Comparison of ENCODE assay signal across 8 cellular contexts in the genomic region with DNA sequence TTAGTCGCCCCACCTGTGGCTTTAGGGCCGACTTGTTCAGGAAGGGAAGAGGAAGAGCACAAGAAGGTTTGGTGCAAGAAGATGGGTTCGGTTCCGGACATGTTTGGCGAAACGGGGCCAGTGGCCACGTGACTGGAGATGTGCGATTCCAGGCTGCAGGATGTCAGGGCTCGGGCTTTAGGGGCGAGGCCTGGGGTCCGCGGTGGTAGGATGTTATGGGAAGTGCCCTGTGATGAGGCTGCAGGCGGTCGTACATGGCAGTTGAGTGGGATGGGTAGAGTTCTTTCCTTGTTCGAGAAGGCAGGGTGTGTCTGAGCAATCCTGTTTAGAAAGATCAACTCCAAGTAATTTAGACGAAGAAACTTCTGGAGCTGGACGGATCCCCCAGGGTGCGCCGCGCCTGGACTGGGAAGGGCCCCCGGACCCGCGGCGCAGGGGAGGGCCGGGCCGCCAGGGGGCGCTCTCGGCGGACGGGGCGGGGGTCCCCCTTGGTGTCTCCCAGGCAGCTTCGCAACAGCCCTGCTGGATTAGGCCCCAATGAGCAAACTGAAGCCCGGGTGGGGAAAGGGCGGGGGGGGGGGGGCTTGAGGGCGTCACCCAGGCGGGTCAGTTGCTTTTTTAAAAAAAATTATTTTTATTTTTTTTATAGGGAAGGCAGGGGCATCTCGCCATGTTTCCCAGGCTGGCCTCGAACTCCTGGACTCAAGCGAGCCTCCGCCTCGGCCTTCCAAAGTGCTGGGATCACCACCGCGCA.
A peak's percentile ranks its signal among the peaks of the same experiment; 100 is the strongest.
DNase-seq lines count a peak whose midpoint lies in the region; ATAC-seq, FAIRE-seq and TF ChIP-seq lines count a peak whose summit lies in the region.

No MANE protein-coding gene starts in this region.

- peak; percentile 1 for TF ChIP-seq CTCF in D721Med (IDR thresholded peaks at IDR 0.05; ENCODE audit: insufficient read depth, missing control alignments)
- TF ChIP-seq CTCF in OCI-LY3 (IDR thresholded peaks at IDR 0.05; ENCODE audit: low read depth, low read length), result peak; percentile 39
- peak; percentile 50 for TF ChIP-seq CTCF in neutrophil (IDR thresholded peaks at IDR 0.05)

- H2AFZ ChIP-seq in OCI-LY3 (ENCODE audit: low read depth, low read length), result no peak overlapping the region

- FAIRE-seq in D721Med (lab: Jason Lieb, UNC), result no peak

- H3K27me3 ChIP-seq in OCI-LY3 (ENCODE audit: low read depth, low read length) (peaks cover 3% of the 10 kb centered on the region; the same call in 1 of the 2 replicates), neutrophil (peaks cover 17% of the 10 kb centered on the region)

- H3K4me2 ChIP-seq in OCI-LY3 (ENCODE audit: low read length), result no peak overlapping the region

- H3K4me3 ChIP-seq in OCI-LY3 (ENCODE audit: low read length), result no peak overlapping the region
- no peak overlapping the region for H3K4me3 ChIP-seq in neutrophil (ENCODE audit: low read depth in 1 of 2, low read length in 1 of 2)

- ATAC-seq in GM21786 (IDR thresholded peaks at IDR 0.05; ENCODE audit: unreplicated experiment) (no peak), HG03571 (IDR thresholded peaks at IDR 0.05; ENCODE audit: unreplicated experiment) (no peak)

- H3K9me3 ChIP-seq in OCI-LY3 (ENCODE audit: insufficient read depth, low read length) (no peaks in the 10 kb centered on the region), neutrophil (no peaks in the 10 kb centered on the region)

- DNase-seq in D721Med (ENCODE audit: insufficient read length, low spot score), result no peak
- DNase-seq in effector CD8-positive, alpha-beta T cell (lab: John Stamatoyannopoulos, UW), result peak; percentile 10
- no peak for DNase-seq in NCI-H187 (lab: John Stamatoyannopoulos, UW)
- no peak for DNase-seq in EL

- no peak overlapping the region for H3K9ac ChIP-seq in OCI-LY3 (ENCODE audit: low read length)

- H4K20me1 ChIP-seq in OCI-LY3 (ENCODE audit: insufficient read depth, low read length), result no peaks in the 10 kb centered on the region

- no peaks in the 10 kb centered on the region for H3K79me2 ChIP-seq in OCI-LY3 (ENCODE audit: low read length)

- H3K27ac ChIP-seq in OCI-LY3 (ENCODE audit: low read length) (no peak overlapping the region), neutrophil (no peak overlapping the region)

- H3K36me3 ChIP-seq in OCI-LY3 (replicated peaks; ENCODE audit: low read depth, low read length) (peaks cover 11% of the 10 kb centered on the region), neutrophil (peaks cover 10% of the 10 kb centered on the region)

- H3K4me1 ChIP-seq in OCI-LY3 (ENCODE audit: low read length) (no peaks in the 10 kb centered on the region), neutrophil (ENCODE audit: control insufficient read depth in 1 of 2, insufficient read depth in 1 of 2, low read depth in 1 of 2, low read length in 1 of 2) (no peaks in the 10 kb centered on the region)
